15 cellular contexts compared by ENCODE assay signal in genomic region chr6:54085526-54085925, GRCh38. TPM values are rescaled to one million over a fixed set of nuclear protein-coding genes. Genes with fewer than 3 reads are reported as not detected.
DNase-seq lines count a peak whose midpoint lies in the region; ATAC-seq, FAIRE-seq and TF ChIP-seq lines count a peak whose summit lies in the region.
"Had no signal": no experiment of that assay in that cellular context is flagged by ENCODE, and none has a peak within 500 bp of the region (broad histone marks: within the 10 kb centered on the region; RNA-seq: fewer than 3 reads in every experiment).

No MANE protein-coding gene starts in this region.

- intact Hi-C loops in left ventricle myocardium superior (cut with micrococcal nuclease) (no loop called here), sciatic nerve (cut with DNase I) (no loop called here), stomach (cut with DNase I; ENCODE audit: low total_unique reads) (no loop called here)

- H3K9ac ChIP-seq in GM23248 (peak overlapping the region; percentile 1; the same call in 1 of the 2 replicates), astrocyte (ENCODE audit: low read length) (no peak overlapping the region)

- in situ Hi-C loops in GM23248 (cut with MboI): no loop called here

- DNase-seq in GM23248 (peak; percentile 84), astrocyte (ENCODE audit: low read depth) (peak; percentile 81), left ventricle myocardium superior (no peak), sciatic nerve (ENCODE audit: low spot score) (no peak), stomach (no peak)
- no peak for DNase-seq in activated naive CD4-positive, alpha-beta T cell treated with Interleukin-2 at 50 U/mL for 16 hours
- no peak for DNase-seq in activated CD8-positive, alpha-beta memory T cell treated with anti-CD3 and anti-CD28 coated beads, Interleukin-2, amount 50 U/mL, for 48 hours
- DNase-seq: cortex of kidney, DMS79 treated with DMSO at 0.1 percent for 48 hours, NCI-H1092 treated with DMSO at 0.1 percent for 48 hours, OCI-M1, trophoblast cell had no signal

- H3K79me2 ChIP-seq in GM23248 (ENCODE audit: insufficient read depth) (no peaks in the 10 kb centered on the region), astrocyte (ENCODE audit: insufficient read depth, low read length) (no peaks in the 10 kb centered on the region)

- no peaks in the 10 kb centered on the region for H3K27me3 Mint-ChIP-seq in astrocyte (ENCODE audit: low read depth, unreplicated experiment)

- H2AFZ ChIP-seq in GM23248 (peak overlapping the region; percentile 18; the same call in 1 of the 2 replicates), astrocyte (ENCODE audit: low read depth, low read length) (peak overlapping the region; percentile 32)

- peak; percentile 89 for FAIRE-seq in astrocyte (lab: Jason Lieb, UNC)

- no peaks in the 10 kb centered on the region for H4K20me1 ChIP-seq in GM23248 (ENCODE audit: insufficient read depth)
- H4K20me1 ChIP-seq in astrocyte (ENCODE audit: insufficient read depth, low read length): no peaks in the 10 kb centered on the region

- H3K4me2 ChIP-seq in GM23248 (ENCODE audit: unreplicated experiment): peak overlapping the region; percentile 32
- no peak overlapping the region for H3K4me2 ChIP-seq in astrocyte (ENCODE audit: low read length)

- peak overlapping the region; percentile 0 for H3K27ac Mint-ChIP-seq in astrocyte (ENCODE audit: unreplicated experiment)

- no peak for TF ChIP-seq EP300 in stomach (IDR thresholded peaks at IDR 0.05)

- H3K9me3 ChIP-seq in GM23248 (ENCODE audit: low read depth) (no peaks in the 10 kb centered on the region), astrocyte (ENCODE audit: insufficient read depth, low read depth, low read length) (no peaks in the 10 kb centered on the region), stomach (no peaks in the 10 kb centered on the region)
- H3K9me3 ChIP-seq: neutrophil had no signal

- WGBS in GM23248 (ENCODE audit: low coverage in 1 of 2, low lambda C conversion rate in 2 of 2, missing lambda C conversion rate in 2 of 2), 2 experiments: 8 to 11% methylated on average over 2 of the region's 2 CpGs
- 13 to 32% (median 24%) methylated on average over 2 of the region's 2 CpGs for WGBS in stomach, 5 donors

- peak overlapping the region; percentile 73 for H3K27ac ChIP-seq in GM23248
- peak overlapping the region; percentile 15 for H3K27ac ChIP-seq in astrocyte (ENCODE audit: low read depth, low read length)
- H3K27ac ChIP-seq in stomach: peak overlapping the region in 1 of 5 donors; percentile 33
- H3K27ac ChIP-seq: neutrophil had no signal

- no peak overlapping the region for H3K4me3 Mint-ChIP-seq in astrocyte (ENCODE audit: unreplicated experiment)

- ATAC-seq in left ventricle myocardium superior (peak; percentile 86), sciatic nerve (peak; percentile 95), GM18505 (IDR thresholded peaks at IDR 0.05; ENCODE audit: unreplicated experiment) (no peak)

- no peaks in the 10 kb centered on the region for H3K36me3 Mint-ChIP-seq in astrocyte (ENCODE audit: low read depth, unreplicated experiment)

- no peak for TF ChIP-seq CTCF in astrocyte (IDR thresholded peaks at IDR 0.05; ENCODE audit: insufficient read depth, low read depth, low read length)
- TF ChIP-seq CTCF in stomach (IDR thresholded peaks at IDR 0.05): no peak

- H3K4me3 ChIP-seq in GM23248 (no peak overlapping the region), astrocyte (ENCODE audit: insufficient read depth, low read depth, low read length) (no peak overlapping the region), stomach (no peak overlapping the region)

- no peaks in the 10 kb centered on the region for H3K27me3 ChIP-seq in GM23248 (replicated peaks; ENCODE audit: insufficient read depth)
- H3K27me3 ChIP-seq in astrocyte (ENCODE audit: insufficient read depth, low read length): no peaks in the 10 kb centered on the region
- no peaks in the 10 kb centered on the region for H3K27me3 ChIP-seq in stomach
- H3K27me3 ChIP-seq: neutrophil had no signal

- TF ChIP-seq POLR2A in stomach (IDR thresholded peaks at IDR 0.05): no peak
- no peak for TF ChIP-seq POLR2A in GM18505 (IDR thresholded peaks at IDR 0.05; ENCODE audit: borderline replicate concordance, extremely low read depth, insufficient read depth, insufficient read length)

- H3K4me1 Mint-ChIP-seq in astrocyte (ENCODE audit: low read depth, unreplicated experiment): peaks cover 11% of the 10 kb centered on the region

- no peaks in the 10 kb centered on the region for H3K9me2 ChIP-seq in GM23248 (ENCODE audit: insufficient read depth)

- peaks cover 9% of the 10 kb centered on the region for H3F3A ChIP-seq in GM23248 (ENCODE audit: insufficient read depth)

- no peaks in the 10 kb centered on the region for H3K9me3 Mint-ChIP-seq in astrocyte (ENCODE audit: unreplicated experiment)

- H3K4me1 ChIP-seq in GM23248 (ENCODE audit: insufficient read depth): peaks cover 26% of the 10 kb centered on the region
- H3K4me1 ChIP-seq in astrocyte (ENCODE audit: insufficient read depth, low read length): no peaks in the 10 kb centered on the region
- no peaks in the 10 kb centered on the region for H3K4me1 ChIP-seq in stomach

- H3K36me3 ChIP-seq in GM23248 (ENCODE audit: low read depth): no peaks in the 10 kb centered on the region
- H3K36me3 ChIP-seq in astrocyte (ENCODE audit: insufficient read depth, low read length): no peaks in the 10 kb centered on the region
- H3K36me3 ChIP-seq in stomach: no peaks in the 10 kb centered on the region
- H3K36me3 ChIP-seq: neutrophil had no signal

RNA-seq across cellular contexts. Expression of gene MLIP, which starts 25.7 kb away (rescaled TPM):
- not detected in 2 replicates for total RNA-seq in GM23248 (2014; rRNA removed; shearing (Covaris generic))
- polyA plus RNA-seq in GM23248 (2016; fragmentation: Nextera tagmentation; extraction: Ambion mirVana): not detected in 2 replicates
- 0.55 TPM in 1 of 2 replicates, not detected in the other for total RNA-seq in astrocyte
- total RNA-seq in left ventricle myocardium superior: 436 TPM
- 396 TPM for total RNA-seq in sciatic nerve
- total RNA-seq in stomach: not detected
- polyA plus RNA-seq in stomach: under 1 TPM in 1 of 3 donors, not detected in 2; 0.48 TPM
- total RNA-seq: H4 had no signal

Comparison
In these comparisons a context has a peak if more than half of its experiments do, and no peak if none do; other contexts are left out.
1. DNase-seq: peak in GM23248 (single experiment) and astrocyte (single experiment); none in left ventricle myocardium superior (single experiment), sciatic nerve (single experiment), stomach (single experiment), activated naive CD4-positive, alpha-beta T cell treated with Interleukin-2 at 50 U/mL for 16 hours (single experiment) and activated CD8-positive, alpha-beta memory T cell treated with anti-CD3 and anti-CD28 coated beads, Interleukin-2, amount 50 U/mL, for 48 hours (single experiment).
2. RNA of gene MLIP, which starts 25.7 kb away (total RNA-seq): 436 TPM in left ventricle myocardium superior (single experiment) and 396 TPM in sciatic nerve (single experiment); 0.55 TPM in astrocyte, not detected in GM23248 and not detected in stomach; every median in the first group is over 100 times any median in the second.